8 cellular contexts compared by ENCODE assay signal in genomic region chr6:11496152-11497060, GRCh38. TPM values are rescaled to one million over a fixed set of nuclear protein-coding genes. Genes with fewer than 3 reads are reported as not detected.
A peak's percentile ranks its signal among the peaks of the same experiment; 100 is the strongest.
DNase-seq lines count a peak whose midpoint lies in the region; ATAC-seq and TF ChIP-seq lines count a peak whose summit lies in the region.

No MANE protein-coding gene starts in this region.

- no peak overlapping the region for H2AFZ ChIP-seq in Karpas-422 (ENCODE audit: low read length)
- H2AFZ ChIP-seq in osteoblast (ENCODE audit: low read length), result peak overlapping the region; percentile 51

- H3K4me2 ChIP-seq in Karpas-422 (ENCODE audit: low read depth, low read length, poor library complexity, severe bottlenecking) (peak overlapping the region; percentile 6), osteoblast (ENCODE audit: insufficient read depth, low read length) (peak overlapping the region; percentile 47)

- H3K79me2 ChIP-seq in Karpas-422 (ENCODE audit: low read length), result no peaks in the 10 kb centered on the region
- no peaks in the 10 kb centered on the region for H3K79me2 ChIP-seq in osteoblast (ENCODE audit: insufficient read depth, low read length)

- ATAC-seq in GM21737 (IDR thresholded peaks at IDR 0.05; ENCODE audit: unreplicated experiment) (peak; percentile 54), foreskin keratinocyte (peak; percentile 68)

- H3K4me1 Mint-ChIP-seq in activated T-helper 1 cell treated with anti-CD3 and anti-CD28 coated beads, Interleukin-12 subunit alpha, Interleukin-12 subunit beta, Interleukin-2, Interleukin-4 antibody, amounts not matched to agents 30 ng/mL and 10 ng/mL and 1 ng/mL, durations not matched to agents 14 hours and 24 hours and 36 hours (ENCODE audit: low read depth), result peaks cover 26% of the 10 kb centered on the region

- intact Hi-C loops in activated T-helper 1 cell treated with anti-CD3 and anti-CD28 coated beads, Interleukin-12 subunit alpha, Interleukin-12 subunit beta, Interleukin-2, Interleukin-4 antibody, amounts not matched to agents 30 ng/mL and 10 ng/mL and 1 ng/mL, durations not matched to agents 14 hours and 24 hours and 36 hours (cut with micrococcal nuclease), result loop anchor here (1.0 to 5.0 kb wide), 14 partner anchors 40 to 542 kb away; partner anchors contain the start of genes NEDD9, SMIM13 and TMEM170B

- H3K27ac ChIP-seq in Karpas-422 (ENCODE audit: low read length) (no peak overlapping the region), foreskin keratinocyte (peak overlapping the region; percentile 12), osteoblast (ENCODE audit: low read depth, low read length) (no peak overlapping the region), tibial nerve (peak overlapping the region in 3 of 4 donors; percentile 28 to 69 (median 52))

- H3K4me3 Mint-ChIP-seq in activated T-helper 1 cell treated with anti-CD3 and anti-CD28 coated beads, Interleukin-12 subunit alpha, Interleukin-12 subunit beta, Interleukin-2, Interleukin-4 antibody, amounts not matched to agents 30 ng/mL and 10 ng/mL and 1 ng/mL, durations not matched to agents 14 hours and 24 hours and 36 hours, result no peak overlapping the region

- DNase-seq in DMS79 treated with DMSO at 0.1 percent for 48 hours (lab: John Stamatoyannopoulos, UW), result peak; percentile 43
- peak; percentile 92 for DNase-seq in Karpas-422
- peak; percentile 79 for DNase-seq in RPMI7951 (ENCODE audit: low read depth)
- DNase-seq in activated T-helper 1 cell treated with anti-CD3 and anti-CD28 coated beads, Interleukin-12 subunit alpha, Interleukin-12 subunit beta, Interleukin-2, Interleukin-4 antibody, amounts not matched to agents 30 ng/mL and 10 ng/mL and 1 ng/mL, durations not matched to agents 14 hours and 24 hours and 36 hours (ENCODE audit: low spot score), result peak; percentile 72
- DNase-seq in foreskin keratinocyte, result peak; percentile 45 to 72
- DNase-seq in osteoblast (ENCODE audit: insufficient read length, low spot score, missing footprints), result peak; percentile 72
- peak; percentile 23 to 72 for DNase-seq in tibial nerve (ENCODE audit: low spot score in 2 of 2)

- H3K4me1 ChIP-seq in Karpas-422 (ENCODE audit: low read length) (peaks cover 42% of the 10 kb centered on the region), foreskin keratinocyte (no peaks in the 10 kb centered on the region), osteoblast (ENCODE audit: insufficient read depth, low read length) (peaks cover 18% of the 10 kb centered on the region), tibial nerve (peaks cover 0 to 23% (median 0%) of the 10 kb centered on the region in 4 donors)

- peaks cover 3% of the 10 kb centered on the region for H3K27me3 Mint-ChIP-seq in activated T-helper 1 cell treated with anti-CD3 and anti-CD28 coated beads, Interleukin-12 subunit alpha, Interleukin-12 subunit beta, Interleukin-2, Interleukin-4 antibody, amounts not matched to agents 30 ng/mL and 10 ng/mL and 1 ng/mL, durations not matched to agents 14 hours and 24 hours and 36 hours (ENCODE audit: insufficient read depth)

- H3K9me3 Mint-ChIP-seq in activated T-helper 1 cell treated with anti-CD3 and anti-CD28 coated beads, Interleukin-12 subunit alpha, Interleukin-12 subunit beta, Interleukin-2, Interleukin-4 antibody, amounts not matched to agents 30 ng/mL and 10 ng/mL and 1 ng/mL, durations not matched to agents 14 hours and 24 hours and 36 hours, result no peaks in the 10 kb centered on the region

- H4K20me1 ChIP-seq in Karpas-422 (ENCODE audit: insufficient read depth, low read depth, low read length) (no peaks in the 10 kb centered on the region), osteoblast (ENCODE audit: insufficient read depth, low read length) (no peaks in the 10 kb centered on the region)

- 19 to 20% methylated on average over 12 of the region's 12 CpGs for WGBS in tibial nerve, 2 donors

- H3K27me3 ChIP-seq in Karpas-422 (ENCODE audit: low read length) (no peaks in the 10 kb centered on the region), foreskin keratinocyte (no peaks in the 10 kb centered on the region), osteoblast (ENCODE audit: insufficient read depth, low read length) (no peaks in the 10 kb centered on the region), tibial nerve (no peaks in the 10 kb centered on the region)

- no peak for TF ChIP-seq POLR2A in tibial nerve (IDR thresholded peaks at IDR 0.05)

- TF ChIP-seq CTCF in foreskin keratinocyte (conservative IDR thresholded peaks at IDR 0.05) (peak; percentile 99), osteoblast (IDR thresholded peaks at IDR 0.05; ENCODE audit: extremely low read depth, low read depth, low read length) (peak; percentile 96), tibial nerve (IDR thresholded peaks at IDR 0.05) (peak; percentile 83 to 96 (median 91))

- H3K9me2 ChIP-seq in Karpas-422 (replicated peaks; ENCODE audit: insufficient read depth, low read length), result no peaks in the 10 kb centered on the region

- no peaks in the 10 kb centered on the region for H3K36me3 Mint-ChIP-seq in activated T-helper 1 cell treated with anti-CD3 and anti-CD28 coated beads, Interleukin-12 subunit alpha, Interleukin-12 subunit beta, Interleukin-2, Interleukin-4 antibody, amounts not matched to agents 30 ng/mL and 10 ng/mL and 1 ng/mL, durations not matched to agents 14 hours and 24 hours and 36 hours (ENCODE audit: low read depth)

- TF ChIP-seq EP300 in tibial nerve (IDR thresholded peaks at IDR 0.05), result peak in 1 of 2 donors; percentile 68

- H3K27ac Mint-ChIP-seq in activated T-helper 1 cell treated with anti-CD3 and anti-CD28 coated beads, Interleukin-12 subunit alpha, Interleukin-12 subunit beta, Interleukin-2, Interleukin-4 antibody, amounts not matched to agents 30 ng/mL and 10 ng/mL and 1 ng/mL, durations not matched to agents 14 hours and 24 hours and 36 hours, result no peak overlapping the region

- no peak overlapping the region for H3K9ac ChIP-seq in Karpas-422 (ENCODE audit: low read length)

- H3K36me3 ChIP-seq in Karpas-422 (ENCODE audit: insufficient read depth, low read length) (no peaks in the 10 kb centered on the region), osteoblast (ENCODE audit: insufficient read depth, low read length) (no peaks in the 10 kb centered on the region), tibial nerve (no peaks in the 10 kb centered on the region)

- no peak overlapping the region for H3K4me3 ChIP-seq in Karpas-422 (ENCODE audit: low read length)
- H3K4me3 ChIP-seq in osteoblast (ENCODE audit: insufficient read depth, low read length), result no peak overlapping the region
- H3K4me3 ChIP-seq in tibial nerve, result no peak overlapping the region

- no peaks in the 10 kb centered on the region for H3K9me3 ChIP-seq in Karpas-422 (ENCODE audit: low read length)
- no peaks in the 10 kb centered on the region for H3K9me3 ChIP-seq in osteoblast (ENCODE audit: low read depth, low read length)
- H3K9me3 ChIP-seq in tibial nerve, result no peaks in the 10 kb centered on the region

RNA-seq across cellular contexts. Expression of gene TMEM170B, which starts 41.1 kb away (rescaled TPM):
- 0.36 and 2.4 TPM in 2 replicates for total RNA-seq in Karpas-422 (2014; rRNA removed; shearing (Covaris generic); ENCODE audit: low replicate concordance)
- 0.39 and 0.60 TPM in 2 replicates for total RNA-seq in RPMI7951 (2014; rRNA removed; shearing (Covaris generic))
- total RNA-seq in activated T-helper 1 cell treated with anti-CD3 and anti-CD28 coated beads, Interleukin-12 subunit alpha, Interleukin-12 subunit beta, Interleukin-2, Interleukin-4 antibody, amounts not matched to agents 30 ng/mL and 10 ng/mL and 1 ng/mL, durations not matched to agents 14 hours and 24 hours and 36 hours, result 0.78 and 0.86 TPM in 2 replicates
- total RNA-seq in foreskin keratinocyte (0.03 and 0.07 TPM in 2 replicates), osteoblast (3.8 and 4.0 TPM in 2 replicates), tibial nerve (1 to 10 TPM; 6.1 to 8.7 (median 7.4) TPM)
- 0.01 and 0.02 TPM in 2 replicates for polyA plus RNA-seq in foreskin keratinocyte

Comparison
In these comparisons a context has a peak if more than half of its experiments do, and no peak if none do; other contexts are left out.
1. H3K27ac ChIP-seq: peak in foreskin keratinocyte (single experiment) and tibial nerve (3 of 4); none in Karpas-422 (single experiment) and osteoblast (single experiment).
2. Peak in every context shown above with its lines, with median percentiles within 50 percentile points of each other: DNase-seq and CTCF ChIP-seq.